In genomic region chr10:29874604-29875269, GRCh38 we compare ENCODE assay signal across 23 cellular contexts.
DNase-seq lines count a peak whose midpoint lies in the region; ATAC-seq, FAIRE-seq and TF ChIP-seq lines count a peak whose summit lies in the region.
"Had no signal": no experiment of that assay in that cellular context is flagged by ENCODE, and none has a peak within 500 bp of the region (broad histone marks: within the 10 kb centered on the region; RNA-seq: fewer than 3 reads in every experiment).

No MANE protein-coding gene starts in this region.

- peak overlapping the region; percentile 5 for H3K56ac ChIP-seq in mesendoderm (ENCODE audit: low read length)

- no peaks in the 10 kb centered on the region for H3K79me2 ChIP-seq in HepG2 (ENCODE audit: insufficient read depth, low read length)
- H3K79me2 ChIP-seq in mesendoderm (ENCODE audit: control insufficient read depth, insufficient read depth, low read length), result no peaks in the 10 kb centered on the region

- no peak overlapping the region for H4K8ac ChIP-seq in mesendoderm (ENCODE audit: low read depth, low read length)

- DNase-seq in HepG2 (ENCODE audit: low spot score) (no peak), amniotic epithelial cell (ENCODE audit: low read depth) (peak; percentile 78), mesendoderm (peak; percentile 36), DMS153 treated with DMSO at 0.1 percent for 48 hours (lab: John Stamatoyannopoulos, UW; ENCODE audit: unreplicated experiment) (no peak)
- DNase-seq: ACHN; activated CD4-positive, alpha-beta T cell treated with anti-CD3 and anti-CD28 coated beads, Interleukin-2, amount 50 U/mL, for 4 hours; activated gamma-delta T cell treated with Interleukin-2 at 50 U/mL for 16 hours; CD4-positive, CD25-positive, alpha-beta regulatory T cell; DMS153; foreskin fibroblast; midbrain; NCI-H1048; NCI-H2029; psoas muscle; stimulated activated CD4-positive, alpha-beta T cell treated with anti-CD3 and anti-CD28 coated beads, Interleukin-4, amount 100 ng/mL, for 24 hours; T-cell had no signal

- in situ Hi-C loops in HepG2 (cut with HindIII; ENCODE audit: extremely low pct_ligation_motif_present, low pct_unique_long_range_greater_than_20kb), result no loop called here

- H4K5ac ChIP-seq in mesendoderm (ENCODE audit: low read length), result no peak overlapping the region

- intact Hi-C loops in HepG2 (cut with micrococcal nuclease; ENCODE audit: unreplicated experiment), result no loop called here

- TF ChIP-seq CTCF in liver (IDR thresholded peaks at IDR 0.05; ENCODE audit: low read depth, low read length, missing input control) (no peak), HepG2 (CRISPR knock-in tag; IDR thresholded peaks at IDR 0.05) (no peak)

- H3K27ac ChIP-seq in liver (ENCODE audit: low read depth in 1 of 2, low read length in 2 of 2) (no peak overlapping the region), HepG2 (ENCODE audit: extremely low read length, insufficient read depth, low read length) (no peak overlapping the region), mesendoderm (ENCODE audit: low read depth, low read length) (no peak overlapping the region)
- H3K27ac ChIP-seq: neural progenitor cell, psoas muscle, RWPE1, VCaP had no signal

- H3K4me3 ChIP-seq in liver (ENCODE audit: low read depth in 1 of 3, low read length in 3 of 3) (no peak overlapping the region), HepG2 (replicated peaks in 1 of 3; ENCODE audit: insufficient read depth in 1 of 3, low read depth in 2 of 3, low read length in 3 of 3) (no peak overlapping the region), mesendoderm (ENCODE audit: low read length) (no peak overlapping the region)
- H3K4me3 ChIP-seq: neural progenitor cell, psoas muscle had no signal

- no peaks in the 10 kb centered on the region for H3K79me1 ChIP-seq in mesendoderm (ENCODE audit: low read length)

- H3K18ac ChIP-seq in mesendoderm (ENCODE audit: low read length), result no peak overlapping the region

- no peak for TF ChIP-seq RAD21 in liver (IDR thresholded peaks at IDR 0.05)
- TF ChIP-seq RAD21 in HepG2 (CRISPR knock-in tag; IDR thresholded peaks at IDR 0.05), result no peak

- H3K9me3 ChIP-seq in liver (ENCODE audit: control insufficient read depth in 4 of 4, low read length in 3 of 4), result no peaks in the 10 kb centered on the region
- H3K9me3 ChIP-seq in HepG2 (ENCODE audit: low read length), result no peaks in the 10 kb centered on the region
- H3K9me3 ChIP-seq: psoas muscle had no signal

- H2AK5ac ChIP-seq in mesendoderm (ENCODE audit: low read length), result no peak overlapping the region

- POLR2A ChIA-PET in HepG2 (lab: Yijun Ruan, JAX), result no interaction called here

- FAIRE-seq in HepG2 (lab: Jason Lieb, UNC), result no peak

- no peak overlapping the region for H3K23ac ChIP-seq in mesendoderm (ENCODE audit: low read length)

- no peak for TF ChIP-seq POLR2A in HepG2 (IDR thresholded peaks at IDR 0.05; ENCODE audit: insufficient read depth in 1 of 2, low read depth in 2 of 2, low read length in 2 of 2)

- no peak overlapping the region for H3K9ac ChIP-seq in liver (ENCODE audit: low read depth in 1 of 2, low read length in 2 of 2)
- H3K9ac ChIP-seq in HepG2 (ENCODE audit: insufficient read depth, low read depth, low read length), result no peak overlapping the region
- H3K9ac ChIP-seq in mesendoderm (ENCODE audit: low read length), result no peak overlapping the region
- H3K9ac ChIP-seq: neural progenitor cell had no signal

- H3K4me1 ChIP-seq in liver (ENCODE audit: control insufficient read depth in 4 of 4, insufficient read depth in 4 of 4, low read length in 3 of 4), result no peaks in the 10 kb centered on the region
- H3K4me1 ChIP-seq in HepG2 (ENCODE audit: insufficient read depth, low read length), result no peaks in the 10 kb centered on the region
- peaks cover 4% of the 10 kb centered on the region for H3K4me1 ChIP-seq in mesendoderm (ENCODE audit: control insufficient read depth, low read depth, low read length)
- H3K4me1 ChIP-seq: neural progenitor cell, psoas muscle had no signal

- H3K36me3 ChIP-seq in liver (ENCODE audit: control insufficient read depth in 4 of 4, insufficient read depth in 3 of 4, low read depth in 1 of 4, low read length in 3 of 4), result no peaks in the 10 kb centered on the region
- H3K36me3 ChIP-seq in HepG2 (replicated peaks in 1 of 2; ENCODE audit: control insufficient read depth in 1 of 2, insufficient read depth in 2 of 2, low read length in 2 of 2), result no peaks in the 10 kb centered on the region
- H3K36me3 ChIP-seq in mesendoderm (ENCODE audit: control insufficient read depth, insufficient read depth, low read length), result no peaks in the 10 kb centered on the region
- H3K36me3 ChIP-seq: neural progenitor cell had no signal

- no peak overlapping the region for H2BK120ac ChIP-seq in mesendoderm (ENCODE audit: low read depth, low read length)

- no peak overlapping the region for H3K4ac ChIP-seq in mesendoderm (ENCODE audit: low read depth, low read length)

- WGBS in liver, result 72% methylated on average over 8 of the region's 8 CpGs
- 42% methylated on average over 8 of the region's 8 CpGs for WGBS in HepG2 (ENCODE audit: low lambda C conversion rate)
- no CpG with 5 or more reads among the region's 8 CpGs for WGBS in mesendoderm (ENCODE audit: extremely low coverage, insufficient coverage, low lambda C conversion rate)

- no TSS peak for BruUV-seq in HepG2 (replicated peaks; lab: Mats Ljungman, UMichigan)

- H2AFZ ChIP-seq in HepG2 (ENCODE audit: low read length), result no peak overlapping the region
- H2AFZ ChIP-seq: neural progenitor cell had no signal

- no peak for TF ChIP-seq EP300 in HepG2 (IDR thresholded peaks at IDR 0.05; ENCODE audit: low read depth in 2 of 2, low read length in 2 of 2)
- TF ChIP-seq EP300 in HepG2 (CRISPR knock-in tag; IDR thresholded peaks at IDR 0.05; ENCODE audit: borderline replicate concordance), result no peak

- no peaks in the 10 kb centered on the region for H4K20me1 ChIP-seq in HepG2 (ENCODE audit: insufficient read depth, low read length)

- H3K27me3 ChIP-seq in liver (ENCODE audit: control insufficient read depth in 4 of 4, insufficient read depth in 4 of 4, low read length in 3 of 4) (no peaks in the 10 kb centered on the region), HepG2 (ENCODE audit: control insufficient read depth in 1 of 2, insufficient read depth in 2 of 2, low read length in 2 of 2) (peaks cover 0 to 30% of the 10 kb centered on the region in 2 experiments; a peak in 2 of 5 replicates), mesendoderm (ENCODE audit: insufficient read depth, low read length, poor library complexity) (no peaks in the 10 kb centered on the region)
- H3K27me3 ChIP-seq: neural progenitor cell had no signal

- no peak overlapping the region for H2BK5ac ChIP-seq in mesendoderm (ENCODE audit: low read length)

- H3K4me2 ChIP-seq in HepG2 (ENCODE audit: low read depth, low read length) (no peak overlapping the region), mesendoderm (ENCODE audit: low read length) (no peak overlapping the region)
- H3K4me2 ChIP-seq: neural progenitor cell had no signal

- CTCF ChIA-PET in HepG2 (lab: Yijun Ruan, JAX; ENCODE audit: low intra/inter-chr PET ratio, low total read pairs), result no interaction called here

- H2BK15ac ChIP-seq in mesendoderm (replicated peaks; ENCODE audit: low read depth), result no peak overlapping the region

- ATAC-seq in HepG2 (no peak), GM19328 (IDR thresholded peaks at IDR 0.05; ENCODE audit: unreplicated experiment) (no peak), HG03135 (IDR thresholded peaks at IDR 0.05; ENCODE audit: unreplicated experiment) (no peak), HG03520 (IDR thresholded peaks at IDR 0.05; ENCODE audit: unreplicated experiment) (no peak)
- ATAC-seq: psoas muscle, T-cell had no signal

TF ChIP-seq in liver, 16 proteins besides CTCF, POLR2A, EP300 and RAD21:
- peak; percentile 59 for TF ChIP-seq NR2F2 (IDR thresholded peaks at IDR 0.05)
- no peak for TF ChIP-seq RXRA (IDR thresholded peaks at IDR 0.05)

TF ChIP-seq in HepG2, 621 proteins besides CTCF, POLR2A, EP300 and RAD21:
- no peak for TF ChIP-seq FOSL2 (CRISPR knock-in tag; IDR thresholded peaks at IDR 0.05)
- TF ChIP-seq PRDM15 (CRISPR knock-in tag; IDR thresholded peaks at IDR 0.05), result no peak
- no peak for TF ChIP-seq KDM6A (CRISPR knock-in tag; IDR thresholded peaks at IDR 0.05; ENCODE audit: low read depth)

Comparison
In these comparisons a context has a peak if more than half of its experiments do, and no peak if none do; other contexts are left out.
1. DNase-seq: peak in amniotic epithelial cell (single experiment) and mesendoderm (single experiment); none in HepG2 (single experiment) and DMS153 treated with DMSO at 0.1 percent for 48 hours (single experiment).